In genomic region chr18:26640541-26640940, GRCh38 we compare ENCODE assay signal across 18 cellular contexts.
DNase-seq lines count a peak whose midpoint lies in the region; ATAC-seq, FAIRE-seq and TF ChIP-seq lines count a peak whose summit lies in the region.
"Had no signal": no experiment of that assay in that cellular context is flagged by ENCODE, and none has a peak within 500 bp of the region (broad histone marks: within the 10 kb centered on the region; RNA-seq: fewer than 3 reads in every experiment).

No MANE protein-coding gene starts in this region.

- POLR2A ChIA-PET in H1 (lab: Charles Lee; ENCODE audit: partially characterized antibody), result interaction anchor here (1.1 kb wide), 1 partner anchor 16 kb away, joined by 3 read pairs; no protein-coding TSS in a partner anchor
- POLR2A ChIA-PET in PC-9 (lab: Charles Lee; ENCODE audit: unreplicated experiment), result no interaction called here

- no peak overlapping the region for H3K56ac ChIP-seq in H1 (replicated peaks; ENCODE audit: insufficient read length, low read depth, low read length)

- no peak overlapping the region for H2BK120ac ChIP-seq in H1 (replicated peaks; ENCODE audit: low read depth, low read length)

- H4K5ac ChIP-seq in H1 (ENCODE audit: insufficient read length, low read depth, low read length), result no peak overlapping the region

- DNase-seq in bronchial epithelial cell (ENCODE audit: low read depth), result peak; percentile 31
- no peak for DNase-seq in H1 (ENCODE audit: low read depth in 1 of 2, low spot score in 2 of 2)
- peak; percentile 18 for DNase-seq in occipital lobe (lab: John Stamatoyannopoulos, UW)
- DNase-seq in PC-9, result no peak
- no peak for DNase-seq in sciatic nerve (ENCODE audit: low spot score)
- DNase-seq: C1 segment of cervical spinal cord; Calu3; CD4-positive, alpha-beta memory T cell; COR-L47; DMS53; DMS79 treated with DMSO at 0.1 percent for 48 hours; GF-D8; GM23248; H9 had no signal

- no peak overlapping the region for H4K91ac ChIP-seq in H1 (replicated peaks; ENCODE audit: insufficient read length, low read length)

- H2BK12ac ChIP-seq in H1 (ENCODE audit: low read depth, low read length), result no peak overlapping the region

- no peaks in the 10 kb centered on the region for H3K79me1 ChIP-seq in H1 (ENCODE audit: low read depth, low read length)

- WGBS in H1 (ENCODE audit: extremely low coverage in 1 of 2, insufficient coverage in 1 of 2, insufficient read length in 1 of 2, insufficient replicate concordance in 2 of 2, low coverage in 1 of 2, low lambda C conversion rate in 2 of 2, missing lambda C conversion rate in 1 of 2), 2 experiments, result 90% methylated on average over 5 of the region's 5 CpGs; no CpG with 5 or more reads in 1 of the 2 experiments

- CTCF ChIA-PET in H1 (lab: Charles Lee; ENCODE audit: partially characterized antibody) (interaction anchor here (0.9 to 1.0 kb wide), 2 partner anchors 21 to 137 kb away, joined by 3 read pairs; no protein-coding TSS in a partner anchor), PC-9 (lab: Charles Lee) (no interaction called here)

- H3K9me3 ChIP-seq in H1 (ENCODE audit: insufficient read depth in 2 of 2, low read depth in 1 of 2, low read length in 1 of 2), result no peaks in the 10 kb centered on the region
- no peaks in the 10 kb centered on the region for H3K9me3 ChIP-seq in PC-9 (ENCODE audit: insufficient read depth, low read depth)

- H4K20me1 ChIP-seq in H1 (replicated peaks in 1 of 2; ENCODE audit: control insufficient read depth in 1 of 2, insufficient read depth in 2 of 2, low read length in 2 of 2) (peaks cover 0 to 1% of the 10 kb centered on the region in 2 experiments), PC-9 (ENCODE audit: insufficient read depth) (no peaks in the 10 kb centered on the region)

- no peaks in the 10 kb centered on the region for H3F3A ChIP-seq in PC-9 (ENCODE audit: insufficient read depth, low read depth)

- TF ChIP-seq POLR2A in H1 (IDR thresholded peaks at IDR 0.05; ENCODE audit: control extremely low read depth in 1 of 2, low read depth in 2 of 2, low read length in 2 of 2), result no peak

- FAIRE-seq in bronchial epithelial cell (lab: Jason Lieb, UNC) (peak; percentile 68), H1 (lab: Jason Lieb, UNC) (no peak)
- FAIRE-seq: GM12891, GM18507 had no signal

- H3K4me1 ChIP-seq in H1 (replicated peaks in 1 of 4; ENCODE audit: control insufficient read depth in 3 of 4, insufficient read depth in 4 of 4, low read length in 3 of 4) (no peaks in the 10 kb centered on the region), PC-9 (replicated peaks; ENCODE audit: insufficient read depth) (no peaks in the 10 kb centered on the region)

- peak overlapping the region; percentile 65; the same call in 1 of the 2 replicates for H2AK5ac ChIP-seq in H1 (ENCODE audit: low read depth, low read length)

- TF ChIP-seq CTCF in bronchial epithelial cell (IDR thresholded peaks at IDR 0.05; ENCODE audit: insufficient read depth, low read length, severe bottlenecking) (no peak), H1 (IDR thresholded peaks at IDR 0.05; ENCODE audit: control extremely low read depth in 1 of 3, insufficient read depth in 1 of 3, low read depth in 1 of 3, low read length in 3 of 3) (no peak), PC-9 (conservative IDR thresholded peaks at IDR 0.05) (no peak)

- TF ChIP-seq RAD21 in H1 (IDR thresholded peaks at IDR 0.05 in 1 of 2, conservative IDR thresholded peaks at IDR 0.05 in 1 of 2; ENCODE audit: low read depth in 2 of 2, low read length in 2 of 2), result no peak

- no peak overlapping the region for H3K4me3 ChIP-seq in bronchial epithelial cell (ENCODE audit: low read depth, low read length)
- H3K4me3 ChIP-seq in H1 (ENCODE audit: extremely low read depth in 1 of 4, insufficient read depth in 2 of 4, low read depth in 3 of 4, low read length in 4 of 4), result no peak overlapping the region
- H3K4me3 ChIP-seq in PC-9, result no peak overlapping the region
- H3K4me3 ChIP-seq: GM23248 had no signal

- H3K14ac ChIP-seq in H1 (ENCODE audit: insufficient read length), result no peak overlapping the region

- no peak overlapping the region for H4K8ac ChIP-seq in H1 (ENCODE audit: extremely low read depth, insufficient read depth, low read length)

- H3K23ac ChIP-seq in H1 (ENCODE audit: insufficient read length), result no peak overlapping the region

- H3K36me3 ChIP-seq in bronchial epithelial cell (ENCODE audit: control insufficient read depth, insufficient read depth, low read length) (no peaks in the 10 kb centered on the region), H1 (ENCODE audit: control insufficient read depth in 2 of 4, insufficient read depth in 4 of 4, low read length in 3 of 4) (no peaks in the 10 kb centered on the region), PC-9 (ENCODE audit: low read depth) (no peaks in the 10 kb centered on the region)

- H3K27ac ChIP-seq in H1 (ENCODE audit: low read depth, low read length), result no peak overlapping the region
- no peak overlapping the region for H3K27ac ChIP-seq in PC-9
- H3K27ac ChIP-seq: GM23248 had no signal

- H3K27me3 ChIP-seq in bronchial epithelial cell (ENCODE audit: control insufficient read depth, insufficient read depth, low read length) (no peaks in the 10 kb centered on the region), H1 (replicated peaks in 1 of 4; ENCODE audit: control insufficient read depth in 3 of 4, extremely low read depth in 1 of 4, insufficient read depth in 3 of 4, low read length in 3 of 4) (no peaks in the 10 kb centered on the region; a peak in 2 of 7 replicates), PC-9 (ENCODE audit: insufficient read depth, low read depth) (no peaks in the 10 kb centered on the region)

- no peak for TF ChIP-seq EP300 in H1 (IDR thresholded peaks at IDR 0.05; ENCODE audit: borderline replicate concordance in 1 of 2, low read depth in 2 of 2, low read length in 2 of 2)

- BruUV-seq in PC-9 (replicated peaks; lab: Mats Ljungman, UMichigan), result no TSS peak

- H3K23me2 ChIP-seq in H1 (ENCODE audit: low read depth, low read length), result 0 out of 2 replicates have a peak, but pooled peaks cover 1% of the 10 kb centered on the region

- H3K9me2 ChIP-seq in PC-9 (ENCODE audit: insufficient read depth), result no peaks in the 10 kb centered on the region

- H3K4me2 ChIP-seq in H1 (ENCODE audit: insufficient read depth in 1 of 2, low read depth in 2 of 2, low read length in 2 of 2), result no peak overlapping the region
- no peak overlapping the region for H3K4me2 ChIP-seq in PC-9

- H2AFZ ChIP-seq in H1 (ENCODE audit: low read length), result no peak overlapping the region
- no peak overlapping the region for H2AFZ ChIP-seq in PC-9
- H2AFZ ChIP-seq: GM23248 had no signal

- ATAC-seq in GM21717 (IDR thresholded peaks at IDR 0.05; ENCODE audit: unreplicated experiment) (no peak), sciatic nerve (no peak)
- ATAC-seq: HCT116 had no signal

- H3K9ac ChIP-seq in H1 (replicated peaks in 1 of 4; ENCODE audit: extremely low read depth in 1 of 4, low read depth in 3 of 4, low read length in 3 of 4), result no peak overlapping the region
- H3K9ac ChIP-seq: GM23248 had no signal

- no peak overlapping the region for H2BK15ac ChIP-seq in H1 (ENCODE audit: low read length)

- intact Hi-C loops in PC-9 (cut with micrococcal nuclease; ENCODE audit: unreplicated experiment), result no loop called here
- intact Hi-C loops in sciatic nerve (cut with DNase I), result no loop called here

- H2BK20ac ChIP-seq in H1 (ENCODE audit: low read length), result no peak overlapping the region

- H2BK5ac ChIP-seq in H1 (ENCODE audit: low read depth, low read length), result no peak overlapping the region

- H3K79me2 ChIP-seq in H1 (ENCODE audit: control insufficient read depth in 1 of 2, insufficient read depth in 2 of 2, low read length in 2 of 2) (no peaks in the 10 kb centered on the region), PC-9 (ENCODE audit: low read depth) (no peaks in the 10 kb centered on the region)

- no peak overlapping the region for H3K4ac ChIP-seq in H1 (replicated peaks; ENCODE audit: insufficient read length, low read depth, low read length)

- H3K18ac ChIP-seq in H1 (ENCODE audit: extremely low read depth, low read length), result no peak overlapping the region

TF ChIP-seq in H1, 55 proteins besides CTCF, POLR2A, EP300 and RAD21:
- TF ChIP-seq SUZ12 (IDR thresholded peaks at IDR 0.05; ENCODE audit: low read length), result no peak
- no peak for TF ChIP-seq POU5F1 (IDR thresholded peaks at IDR 0.05; ENCODE audit: low read depth, low read length)
- TF ChIP-seq JUND (IDR thresholded peaks at IDR 0.05; ENCODE audit: low read length), result no peak
- no peak for TF ChIP-seq JUN (IDR thresholded peaks at IDR 0.05; ENCODE audit: low read depth, low read length)
- no peak for TF ChIP-seq RBBP5 (IDR thresholded peaks at IDR 0.05; ENCODE audit: borderline replicate concordance, low read depth, low read length)
- TF ChIP-seq SP1 (IDR thresholded peaks at IDR 0.05; ENCODE audit: low read depth, low read length), result no peak
- TF ChIP-seq TCF12 (IDR thresholded peaks at IDR 0.05; ENCODE audit: low read depth, low read length), result no peak
- no peak for TF ChIP-seq HDAC6 (IDR thresholded peaks at IDR 0.05; ENCODE audit: low read depth, low read length)
- no peak for TF ChIP-seq TAF1 (IDR thresholded peaks at IDR 0.05; ENCODE audit: low read depth, low read length)
- no peak for TF ChIP-seq EGR1 (IDR thresholded peaks at IDR 0.05; ENCODE audit: borderline replicate concordance, low read depth, low read length)
- no peak for TF ChIP-seq PHF8 (conservative IDR thresholded peaks at IDR 0.05; ENCODE audit: low read depth, low read length)
- TF ChIP-seq TEAD4 (IDR thresholded peaks at IDR 0.05; ENCODE audit: low read depth, low read length), result no peak
TF ChIP-seq in H1: peak in this region for 0.

Comparison
In these comparisons a context has a peak if more than half of its experiments do, and no peak if none do; other contexts are left out.
1. DNase-seq: peak in bronchial epithelial cell (single experiment) and occipital lobe (single experiment); none in H1 (0 of 2), PC-9 (0 of 2) and sciatic nerve (single experiment).